Comparison of ENCODE assay signal across 28 cellular contexts in genomic region chr3:88318067-88318466, GRCh38.
"Had no signal": no experiment of that assay in that cellular context is flagged by ENCODE, and none has a peak within 500 bp of the region (broad histone marks: within the 10 kb centered on the region; RNA-seq: fewer than 3 reads in every experiment).

No MANE protein-coding gene starts in this region.

- H3K27ac ChIP-seq: colonic mucosa, coronary artery, dorsolateral prefrontal cortex, epithelial cell of prostate, esophagus muscularis mucosa, esophagus squamous epithelium, foreskin keratinocyte, gastrocnemius medialis, gastroesophageal sphincter, heart left ventricle, heart right ventricle had no signal

- H3K9me3 ChIP-seq: colonic mucosa, esophagus muscularis mucosa, esophagus squamous epithelium, gastrocnemius medialis, gastroesophageal sphincter, heart left ventricle, heart right ventricle had no signal

- ATAC-seq: effector memory CD8-positive, alpha-beta T cell; esophagus mucosa; foreskin keratinocyte; gastrocnemius medialis; gastroesophageal sphincter; heart left ventricle; heart right ventricle had no signal

- H3K36me3 ChIP-seq: colonic mucosa, esophagus muscularis mucosa, esophagus squamous epithelium, gastrocnemius medialis, gastroesophageal sphincter, heart left ventricle, heart right ventricle had no signal

- DNase-seq: colonic mucosa; cortex of kidney; dermis blood vessel endothelial cell; dorsolateral prefrontal cortex; effector CD4-positive, alpha-beta T cell; effector CD8-positive, alpha-beta T cell; effector memory CD4-positive, alpha-beta T cell; effector memory CD8-positive, alpha-beta T cell; endodermal cell; erythroblast; esophagus squamous epithelium; foreskin fibroblast; foreskin keratinocyte; foreskin melanocyte; gastrocnemius medialis; glutamatergic neuron; head of caudate nucleus; heart left ventricle; heart right ventricle had no signal

- FAIRE-seq: colon, endometrium, endothelial cell of umbilical vein, frontal cortex had no signal

- H3K4me3 ChIP-seq: colonic mucosa, coronary artery, dorsolateral prefrontal cortex, esophagus muscularis mucosa, esophagus squamous epithelium, gastrocnemius medialis, gastroesophageal sphincter, heart left ventricle, heart right ventricle had no signal

- H3K4me1 ChIP-seq: colonic mucosa, esophagus muscularis mucosa, esophagus squamous epithelium, foreskin keratinocyte, gastrocnemius medialis, gastroesophageal sphincter, heart left ventricle, heart right ventricle had no signal

- H3K27me3 ChIP-seq: colonic mucosa, dorsolateral prefrontal cortex, esophagus muscularis mucosa, esophagus squamous epithelium, foreskin keratinocyte, gastrocnemius medialis, gastroesophageal sphincter, heart left ventricle, heart right ventricle had no signal
